Comparison of ENCODE assay signal across 8 cellular contexts in genomic region chr14:103576371-103577024, GRCh38. TPM values are rescaled to one million over a fixed set of nuclear protein-coding genes. Genes with fewer than 3 reads are reported as not detected.
DNase-seq lines count a peak whose midpoint lies in the region; ATAC-seq and TF ChIP-seq lines count a peak whose summit lies in the region.

No MANE protein-coding gene starts in this region.

- H3F3A ChIP-seq in PC-3 (ENCODE audit: low read length, unreplicated experiment), result no peaks in the 10 kb centered on the region

- POLR2A ChIA-PET in PC-3 (lab: Charles Lee; ENCODE audit: unreplicated experiment), result interaction anchor here (0.9 kb wide), 1 partner anchor 52 kb away, joined by 4 read pairs; the partner anchor contains the start of gene KLC1

- TF ChIP-seq POLR2A in vagina (IDR thresholded peaks at IDR 0.05), result no peak

- H3K9me3 ChIP-seq in PC-3 (ENCODE audit: low read length) (no peaks in the 10 kb centered on the region), vagina (no peaks in the 10 kb centered on the region)

- CTCF ChIA-PET in PC-3 (lab: Charles Lee), result interaction anchor here (0.8 kb wide), 1 partner anchor 17 kb away, joined by 3 read pairs; no protein-coding TSS in a partner anchor

- H3K9ac ChIP-seq in PC-3 (ENCODE audit: low read length), result no peak overlapping the region

- H3K27ac ChIP-seq in PC-3 (ENCODE audit: low read length), result peak overlapping the region; percentile 65
- H3K27ac ChIP-seq in epithelial cell of prostate, result peak overlapping the region; percentile 65
- peak overlapping the region; percentile 85 for H3K27ac ChIP-seq in vagina

- H3K4me2 ChIP-seq in PC-3 (ENCODE audit: low read length), result peak overlapping the region; percentile 36

- H3K27me3 ChIP-seq in PC-3 (ENCODE audit: low read length) (no peaks in the 10 kb centered on the region), vagina (no peaks in the 10 kb centered on the region)

- TSS peak; percentile 99 for BruUV-seq in PC-3 (replicated peaks; lab: Mats Ljungman, UMichigan)

- no peaks in the 10 kb centered on the region for H3K9me2 ChIP-seq in PC-3 (replicated peaks; ENCODE audit: low read length)

- no peak overlapping the region for H2AFZ ChIP-seq in PC-3 (ENCODE audit: low read length)

- H3K4me3 ChIP-seq in PC-3 (ENCODE audit: low read length) (no peak overlapping the region), vagina (no peak overlapping the region)

- peak; percentile 67 for DNase-seq in G401 (ENCODE audit: low spot score)
- peak; percentile 89 for DNase-seq in PC-3
- no peak for DNase-seq in epithelial cell of prostate (ENCODE audit: low read depth, low spot score)
- DNase-seq in midbrain (lab: John Stamatoyannopoulos, UW), result peak; percentile 67
- no peak for DNase-seq in vagina (ENCODE audit: extremely low spot score in 2 of 2)
- no peak for DNase-seq in activated CD4-positive, alpha-beta T cell treated with anti-CD3 and anti-CD28 coated beads for 48 hours

- intact Hi-C loops in PC-3 (cut with micrococcal nuclease), result loop anchor here (1.0 to 10.0 kb wide), 3 partner anchors 18 to 138 kb away; partner anchors contain the start of genes XRCC3 and ZFYVE21
- intact Hi-C loops in vagina (cut with DNase I), result loop anchor here (10.0 kb wide), 1 partner anchor 48 kb away; the partner anchor contains the start of gene KLC1

- no peaks in the 10 kb centered on the region for H4K20me1 ChIP-seq in PC-3 (ENCODE audit: low read length)

- H3K79me2 ChIP-seq in PC-3 (ENCODE audit: low read length), result peaks cover 23% of the 10 kb centered on the region

- H3K4me1 ChIP-seq in PC-3 (ENCODE audit: insufficient read depth, low read length) (peaks cover 19% of the 10 kb centered on the region), vagina (peaks cover 47% of the 10 kb centered on the region)

- H3K36me3 ChIP-seq in PC-3 (ENCODE audit: low read depth, low read length), result peaks cover 32% of the 10 kb centered on the region
- peaks cover 0 to 12% of the 10 kb centered on the region in 2 donors for H3K36me3 ChIP-seq in vagina

- ATAC-seq in PC-3 (peak; percentile 98), GM19397 (IDR thresholded peaks at IDR 0.05; ENCODE audit: unreplicated experiment) (no peak), HG03039 (IDR thresholded peaks at IDR 0.05; ENCODE audit: unreplicated experiment) (no peak)

- in situ Hi-C loops in G401 (cut with HindIII; ENCODE audit: low sequenced_read_pairs), result no loop called here

- TF ChIP-seq CTCF in PC-3 (conservative IDR thresholded peaks at IDR 0.05; ENCODE audit: low read depth, low read length) (no peak), vagina (IDR thresholded peaks at IDR 0.05) (no peak)

RNA-seq across cellular contexts. Expression of gene COA8, which starts 13.7 kb away (rescaled TPM):
- 29.7 and 34.7 TPM in 2 replicates for total RNA-seq in G401 (2014; rRNA removed; shearing (Covaris generic))
- total RNA-seq in PC-3 (2014; rRNA removed) (52.7 and 62.3 TPM in 2 replicates), vagina (17.2 TPM)

RNA-seq across cellular contexts. Expression of gene BAG5, which starts 14.0 kb away (rescaled TPM):
- 4.0 and 12.2 TPM in 2 replicates for total RNA-seq in G401 (2014; rRNA removed; shearing (Covaris generic))
- total RNA-seq in PC-3 (2014; rRNA removed) (28.1 and 33.0 TPM in 2 replicates), vagina (21.6 TPM)

RNA-seq across cellular contexts. Expression of gene TRMT61A, which starts 47.5 kb away (rescaled TPM):
- total RNA-seq in G401 (2014; rRNA removed; shearing (Covaris generic)), result 17.6 and 29.3 TPM in 2 replicates
- 51.2 and 72.9 TPM in 2 replicates for total RNA-seq in PC-3 (2014; rRNA removed)
- total RNA-seq in vagina, result 17.7 TPM

RNA-seq across cellular contexts. Expression of gene KLC1, which starts 52.5 kb away (rescaled TPM):
- total RNA-seq in G401 (2014; rRNA removed; shearing (Covaris generic)), result 87.3 and 184 TPM in 2 replicates
- total RNA-seq in PC-3 (2014; rRNA removed) (306 and 466 TPM in 2 replicates), vagina (322 TPM)

RNA-seq across cellular contexts. Expression of gene CKB, which starts 53.9 kb away (rescaled TPM):
- total RNA-seq in G401 (2014; rRNA removed; shearing (Covaris generic)), result 672 and 986 TPM in 2 replicates
- total RNA-seq in PC-3 (2014; rRNA removed) (299 and 324 TPM in 2 replicates), vagina (179 TPM)

Comparison
In these comparisons a context has a peak if more than half of its experiments do, and no peak if none do; other contexts are left out.
1. DNase-seq: peak in G401 (single experiment), PC-3 (single experiment) and midbrain (single experiment); none in epithelial cell of prostate (single experiment), vagina (0 of 2) and activated CD4-positive, alpha-beta T cell treated with anti-CD3 and anti-CD28 coated beads for 48 hours (single experiment).
2. Peak in every context shown above with its lines, with median percentiles within 50 percentile points of each other: H3K27ac ChIP-seq.